Comparison of ENCODE assay signal across 23 cellular contexts in genomic region chr10:36666451-36666850, GRCh38.
"Had no signal": no experiment of that assay in that cellular context is flagged by ENCODE, and none has a peak within 500 bp of the region (broad histone marks: within the 10 kb centered on the region; RNA-seq: fewer than 3 reads in every experiment).

No MANE protein-coding gene starts in this region.

- FAIRE-seq: HTR-8/SVneo, RCC 7860 had no signal

- H3K4me3 ChIP-seq: MG63, SJSA1, SK-N-MC had no signal

- H3K27ac ChIP-seq: HL-60, SJSA1, SK-N-MC had no signal

- H3K9me3 ChIP-seq: MG63, SJSA1 had no signal

- H3K36me3 ChIP-seq: MG63, SJSA1 had no signal

- DNase-seq: KBM-7, MG63, NCI-H1092, NCI-H1105 treated with DMSO at 0.1 percent for 48 hours, NCI-H1417 treated with DMSO at 0.1 percent for 48 hours, NCI-H146, NCI-H1694 treated with DMSO at 0.1 percent for 48 hours, NCI-H1930, NCI-H2081, NCI-H2107, NCI-H345, NCI-H446 treated with DMSO at 0.1 percent for 48 hours, NCI-H510A treated with DMSO at 0.1 percent for 48 hours, NCI-H69, NCI-H774, Right ventricle myocardium superior, RPMI8226, SIG-M5 had no signal

- H3K27me3 ChIP-seq: MG63, SJSA1 had no signal
